ENCODE assay signal across 39 cellular contexts in genomic region chr4:81988178-81988577, GRCh38.
"Had no signal": no experiment of that assay in that cellular context is flagged by ENCODE, and none has a peak within 500 bp of the region (broad histone marks: within the 10 kb centered on the region; RNA-seq: fewer than 3 reads in every experiment).

No MANE protein-coding gene starts in this region.

- H3K9me3 Mint-ChIP-seq: activated B cell treated with CpG ODN at 0.5 μM for 24 hours; activated CD4-positive, alpha-beta memory T cell treated with anti-CD3 and anti-CD28 coated beads, Interleukin-2, amount 10 ng/mL, durations not matched to agents 7 days and 5 days; activated CD4-positive, alpha-beta T cell treated with anti-CD3 and anti-CD28 coated beads, Interleukin-2, amount 10 ng/mL, durations not matched to agents 24 days and 14 days; activated naive CD4-positive, alpha-beta T cell treated with anti-CD3 and anti-CD28 coated beads for 36 hours; activated naive CD4-positive, alpha-beta T cell treated with anti-CD3 and anti-CD28 coated beads, Interleukin-2, amount 50 U/mL, for 72 hours; activated naive CD8-positive, alpha-beta T cell treated with anti-CD3 and anti-CD28 coated beads for 36 hours; activated T-cell treated with anti-CD3 and anti-CD28 coated beads, Interleukin-2, amount 50 U/mL, for 24 hours; activated T-helper 17 cell treated with anti-CD3 and anti-CD28 coated beads, Interleukin-2, amount 50 U/mL, for 72 hours; central memory CD8-positive, alpha-beta T cell; T-helper 1 cell treated with Interleukin-12 subunit alpha and Interleukin-12 subunit beta and Interleukin-4 antibody, amounts not matched to agents 30 μg/mL and 1 μg/mL, for 36 hours; T-helper 2 cell treated with Interferon-gamma antibody and Interleukin-4, amounts not matched to agents 5 μg/mL and 100 μg/mL, for 36 hours had no signal

- DNase-seq: activated B cell treated with CpG ODN at 0.5 μM for 24 hours; activated CD4-positive, alpha-beta memory T cell treated with anti-CD3 and anti-CD28 coated beads, Interleukin-2, amount 10 ng/mL, durations not matched to agents 7 days and 5 days; activated CD4-positive, alpha-beta T cell treated with anti-CD3 and anti-CD28 coated beads for 4 hours; activated CD4-positive, alpha-beta T cell treated with anti-CD3 and anti-CD28 coated beads, Interleukin-2, amount 10 ng/mL, durations not matched to agents 24 days and 14 days; activated CD4-positive, alpha-beta T cell treated with anti-CD3 and anti-CD28 coated beads, Interleukin-2, amount 50 U/mL, for 1 hour; activated CD4-positive, alpha-beta T cell treated with anti-CD3 and anti-CD28 coated beads, Interleukin-2, amount 50 U/mL, for 4 hours; activated CD4-positive, CD25-positive, alpha-beta regulatory T cell treated with anti-CD3 and anti-CD28 coated beads, Interleukin-2, amount 50 U/mL, for 72 hours; activated CD8-positive, alpha-beta memory T cell treated with anti-CD3 and anti-CD28 coated beads for 24 hours; activated CD8-positive, alpha-beta memory T cell treated with anti-CD3 and anti-CD28 coated beads, Interleukin-2, amount 10 ng/mL, durations not matched to agents 7 days and 5 days; activated CD8-positive, alpha-beta memory T cell treated with anti-CD3 and anti-CD28 coated beads, Interleukin-2, amount 50 U/mL, for 48 hours; activated CD8-positive, alpha-beta T cell treated with anti-CD3 and anti-CD28 coated beads, Interleukin-2, amount 10 ng/mL, durations not matched to agents 7 days and 5 days; activated effector memory CD4-positive, alpha-beta T cell treated with anti-CD3 and anti-CD28 coated beads, Interleukin-2, amount 50 U/mL, for 16 hours; activated gamma-delta T cell treated with Interleukin-2 at 50 U/mL for 16 hours; activated naive CD4-positive, alpha-beta T cell; activated naive CD4-positive, alpha-beta T cell treated with anti-CD3 and anti-CD28 coated beads for 36 hours; activated naive CD4-positive, alpha-beta T cell treated with anti-CD3 and anti-CD28 coated beads, Interleukin-2, amount 50 U/mL, for 16 hours; activated naive CD8-positive, alpha-beta T cell treated with anti-CD3 and anti-CD28 coated beads for 36 hours; activated T-cell treated with anti-CD3 and anti-CD28 coated beads, Interleukin-2, amount 50 U/mL, for 24 hours; activated T-cell treated with anti-CD3 and anti-CD28 coated beads, Interleukin-2, amount 50 U/mL, for 48 hours; adrenal gland; amniotic stem cell; aorta; body of pancreas; brain microvascular endothelial cell; caudate nucleus; cerebellar nuclear complex; T-helper 1 cell; T-helper 2 cell; T-helper 9 cell had no signal

- H3K27ac ChIP-seq: adrenal gland, body of pancreas, brain microvascular endothelial cell, breast epithelium, cardiac muscle cell, VCaP had no signal

- FAIRE-seq: astrocyte, TTC549 had no signal

- H3K27me3 ChIP-seq: adrenal gland, body of pancreas, brain microvascular endothelial cell, breast epithelium, cardiac muscle cell had no signal

- H3K36me3 Mint-ChIP-seq: activated CD8-positive, alpha-beta memory T cell treated with anti-CD3 and anti-CD28 coated beads, Interleukin-2, amount 10 ng/mL, durations not matched to agents 7 days and 5 days; activated naive CD4-positive, alpha-beta T cell treated with anti-CD3 and anti-CD28 coated beads, Interleukin-2, amount 50 U/mL, for 72 hours; activated naive CD8-positive, alpha-beta T cell treated with anti-CD3 and anti-CD28 coated beads for 36 hours had no signal

- H3K27ac Mint-ChIP-seq: activated B cell treated with CpG ODN at 0.5 μM for 24 hours; activated CD4-positive, alpha-beta memory T cell treated with anti-CD3 and anti-CD28 coated beads, Interleukin-2, amount 10 ng/mL, durations not matched to agents 7 days and 5 days; activated CD4-positive, alpha-beta T cell treated with anti-CD3 and anti-CD28 coated beads, Interleukin-2, amount 10 ng/mL, durations not matched to agents 24 days and 14 days; activated CD8-positive, alpha-beta memory T cell treated with anti-CD3 and anti-CD28 coated beads, Interleukin-2, amount 10 ng/mL, durations not matched to agents 7 days and 5 days; activated CD8-positive, alpha-beta T cell treated with anti-CD3 and anti-CD28 coated beads, Interleukin-2, amount 10 ng/mL, durations not matched to agents 7 days and 5 days; activated naive CD4-positive, alpha-beta T cell treated with anti-CD3 and anti-CD28 coated beads for 36 hours; activated naive CD4-positive, alpha-beta T cell treated with anti-CD3 and anti-CD28 coated beads, Interleukin-2, amount 50 U/mL, for 72 hours; activated naive CD8-positive, alpha-beta T cell treated with anti-CD3 and anti-CD28 coated beads for 36 hours; activated T-cell treated with anti-CD3 and anti-CD28 coated beads, Interleukin-2, amount 50 U/mL, for 24 hours; activated T-helper 17 cell treated with anti-CD3 and anti-CD28 coated beads, Interleukin-2, amount 50 U/mL, for 72 hours; T-helper 1 cell treated with Interleukin-12 subunit alpha and Interleukin-12 subunit beta and Interleukin-4 antibody, amounts not matched to agents 30 μg/mL and 1 μg/mL, for 36 hours; T-helper 2 cell treated with Interferon-gamma antibody and Interleukin-4, amounts not matched to agents 5 μg/mL and 100 μg/mL, for 36 hours had no signal

- H3K9me3 ChIP-seq: adrenal gland, body of pancreas, breast epithelium had no signal

- H3K4me1 Mint-ChIP-seq: activated CD4-positive, alpha-beta memory T cell treated with anti-CD3 and anti-CD28 coated beads, Interleukin-2, amount 10 ng/mL, durations not matched to agents 7 days and 5 days; activated CD4-positive, alpha-beta T cell treated with anti-CD3 and anti-CD28 coated beads, Interleukin-2, amount 10 ng/mL, durations not matched to agents 24 days and 14 days; activated CD8-positive, alpha-beta memory T cell treated with anti-CD3 and anti-CD28 coated beads, Interleukin-2, amount 10 ng/mL, durations not matched to agents 7 days and 5 days; activated naive CD8-positive, alpha-beta T cell treated with anti-CD3 and anti-CD28 coated beads for 36 hours; activated T-helper 17 cell treated with anti-CD3 and anti-CD28 coated beads, Interleukin-2, amount 50 U/mL, for 72 hours; central memory CD8-positive, alpha-beta T cell had no signal

- H3K4me3 Mint-ChIP-seq: activated B cell treated with CpG ODN at 0.5 μM for 24 hours; activated CD4-positive, alpha-beta memory T cell treated with anti-CD3 and anti-CD28 coated beads, Interleukin-2, amount 10 ng/mL, durations not matched to agents 7 days and 5 days; activated CD4-positive, alpha-beta T cell treated with anti-CD3 and anti-CD28 coated beads, Interleukin-2, amount 10 ng/mL, durations not matched to agents 24 days and 14 days; activated CD8-positive, alpha-beta memory T cell treated with anti-CD3 and anti-CD28 coated beads, Interleukin-2, amount 10 ng/mL, durations not matched to agents 7 days and 5 days; activated CD8-positive, alpha-beta T cell treated with anti-CD3 and anti-CD28 coated beads, Interleukin-2, amount 10 ng/mL, durations not matched to agents 7 days and 5 days; activated naive CD4-positive, alpha-beta T cell treated with anti-CD3 and anti-CD28 coated beads for 36 hours; activated naive CD8-positive, alpha-beta T cell treated with anti-CD3 and anti-CD28 coated beads for 36 hours; activated T-cell treated with anti-CD3 and anti-CD28 coated beads, Interleukin-2, amount 50 U/mL, for 24 hours; activated T-helper 17 cell treated with anti-CD3 and anti-CD28 coated beads, Interleukin-2, amount 50 U/mL, for 72 hours; central memory CD8-positive, alpha-beta T cell; T-helper 1 cell treated with Interleukin-12 subunit alpha and Interleukin-12 subunit beta and Interleukin-4 antibody, amounts not matched to agents 30 μg/mL and 1 μg/mL, for 36 hours; T-helper 2 cell treated with Interferon-gamma antibody and Interleukin-4, amounts not matched to agents 5 μg/mL and 100 μg/mL, for 36 hours had no signal

- H3K4me3 ChIP-seq: adrenal gland, body of pancreas, breast epithelium, cardiac muscle cell had no signal

- H3K36me3 ChIP-seq: adrenal gland, brain microvascular endothelial cell, breast epithelium, cardiac muscle cell had no signal

- H3K4me1 ChIP-seq: adrenal gland, body of pancreas, breast epithelium had no signal

- ATAC-seq: activated CD8-positive, alpha-beta memory T cell treated with anti-CD3 and anti-CD28 coated beads, Interleukin-2, amount 10 ng/mL, durations not matched to agents 7 days and 5 days; activated CD8-positive, alpha-beta T cell treated with anti-CD3 and anti-CD28 coated beads, Interleukin-2, amount 10 ng/mL, durations not matched to agents 7 days and 5 days; activated naive CD4-positive, alpha-beta T cell treated with anti-CD3 and anti-CD28 coated beads, Interleukin-2, amount 50 U/mL, for 72 hours; activated T-helper 17 cell treated with anti-CD3 and anti-CD28 coated beads, Interleukin-2, amount 50 U/mL, for 72 hours; body of pancreas had no signal
